1 cellular context compared by ENCODE assay signal in genomic region chr17:50373705-50374104, GRCh38.
TF ChIP-seq lines count a peak whose summit lies in the region.

No MANE protein-coding gene starts in this region.

TF ChIP-seq in GM12878, 131 proteins besides CTCF, POLR2A, EP300 and RAD21:
- TF ChIP-seq ZSCAN29 (IDR thresholded peaks at IDR 0.05), result no peak
- no peak for TF ChIP-seq SMAD5 (IDR thresholded peaks at IDR 0.05; ENCODE audit: low read depth)
- TF ChIP-seq BCL11A (IDR thresholded peaks at IDR 0.05; ENCODE audit: low read depth, low read length), result no peak
- no peak for TF ChIP-seq ESRRA (IDR thresholded peaks at IDR 0.05; ENCODE audit: low read length)
- no peak for TF ChIP-seq BACH1 (IDR thresholded peaks at IDR 0.05; ENCODE audit: borderline replicate concordance)
- no peak for TF ChIP-seq MEF2A (IDR thresholded peaks at IDR 0.05; ENCODE audit: insufficient read depth, low read depth, low read length)
- no peak for TF ChIP-seq NFIC (IDR thresholded peaks at IDR 0.05; ENCODE audit: low read depth, low read length)
- TF ChIP-seq ATF7 (IDR thresholded peaks at IDR 0.05; ENCODE audit: low read depth), result no peak
- no peak for TF ChIP-seq ZNF217 (IDR thresholded peaks at IDR 0.05)
- TF ChIP-seq CHD4 (IDR thresholded peaks at IDR 0.05), result no peak
- TF ChIP-seq E4F1 (IDR thresholded peaks at IDR 0.05; ENCODE audit: borderline replicate concordance, partially characterized antibody), result no peak
- TF ChIP-seq FOXM1 (IDR thresholded peaks at IDR 0.05; ENCODE audit: low read depth, low read length), result no peak
- no peak for TF ChIP-seq TCF7 (IDR thresholded peaks at IDR 0.05; ENCODE audit: borderline replicate concordance)
- TF ChIP-seq MYC (IDR thresholded peaks at IDR 0.05; ENCODE audit: insufficient read depth, insufficient read length, insufficient replicate concordance, low read length, severe bottlenecking), result no peak
- TF ChIP-seq RUNX3 (IDR thresholded peaks at IDR 0.05; ENCODE audit: low read length), result no peak
- TF ChIP-seq E2F4 (IDR thresholded peaks at IDR 0.05; ENCODE audit: low read depth, low read length), result no peak
- TF ChIP-seq HDAC6 (IDR thresholded peaks at IDR 0.05; ENCODE audit: unreplicated experiment), result no peak
- TF ChIP-seq, protein P1, sequence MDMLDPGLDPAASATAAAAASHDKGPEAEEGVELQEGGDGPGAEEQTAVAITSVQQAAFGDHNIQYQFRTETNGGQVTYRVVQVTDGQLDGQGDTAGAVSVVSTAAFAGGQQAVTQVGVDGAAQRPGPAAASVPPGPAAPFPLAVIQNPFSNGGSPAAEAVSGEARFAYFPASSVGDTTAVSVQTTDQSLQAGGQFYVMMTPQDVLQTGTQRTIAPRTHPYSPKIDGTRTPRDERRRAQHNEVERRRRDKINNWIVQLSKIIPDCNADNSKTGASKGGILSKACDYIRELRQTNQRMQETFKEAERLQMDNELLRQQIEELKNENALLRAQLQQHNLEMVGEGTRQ (IDR thresholded peaks at IDR 0.05; ENCODE audit: borderline replicate concordance, low read depth, low read length), result no peak
TF ChIP-seq in GM12878: peak in this region for 0.
